17 cellular contexts compared by ENCODE assay signal in the genomic region with DNA sequence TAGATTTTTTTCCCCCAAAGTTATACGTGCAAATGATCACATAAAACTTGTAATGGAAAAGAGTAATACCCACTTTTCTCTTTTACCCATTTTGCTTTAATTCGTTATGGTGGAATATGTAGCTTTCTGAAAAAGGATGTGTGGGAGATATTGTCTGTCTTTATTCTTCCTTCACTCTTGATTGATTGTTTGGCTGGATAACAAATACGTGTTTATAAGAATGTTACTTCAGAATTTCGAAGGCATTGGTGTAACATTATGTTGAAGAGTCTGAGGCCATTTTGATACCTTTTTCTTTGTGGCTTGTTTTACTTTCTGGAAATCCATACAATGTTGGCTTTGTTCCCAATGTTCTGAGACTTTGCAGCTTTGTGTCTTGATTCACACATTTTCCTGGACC.
DNase-seq lines count a peak whose midpoint lies in the region; ATAC-seq, FAIRE-seq and TF ChIP-seq lines count a peak whose summit lies in the region.
"Had no signal": no experiment of that assay in that cellular context is flagged by ENCODE, and none has a peak within 500 bp of the region (broad histone marks: within the 10 kb centered on the region; RNA-seq: fewer than 3 reads in every experiment).

No MANE protein-coding gene starts in this region.

- H3K27ac Mint-ChIP-seq in neural crest cell (ENCODE audit: unreplicated experiment), result peak overlapping the region; percentile 81
- no peak overlapping the region for H3K27ac Mint-ChIP-seq in activated T-helper 17 cell treated with anti-CD3 and anti-CD28 coated beads, Interleukin-2, amount 50 U/mL, for 72 hours
- no peak overlapping the region for H3K27ac Mint-ChIP-seq in activated T-helper 2 cell treated with anti-CD3 and anti-CD28 coated beads, Interferon-gamma antibody, Interleukin-2, Interleukin-4, amounts not matched to agents 10 μg/mL and 5 μg/mL and 100 μg/mL, durations not matched to agents 14 hours and 24 hours and 36 hours
- H3K27ac Mint-ChIP-seq: HFFc6 had no signal

- in situ Hi-C loops in HepG2 (cut with HindIII; ENCODE audit: extremely low pct_ligation_motif_present, low pct_unique_long_range_greater_than_20kb), result no loop called here

- TF ChIP-seq POLR2A in HepG2 (IDR thresholded peaks at IDR 0.05; ENCODE audit: insufficient read depth in 1 of 2, low read depth in 2 of 2, low read length in 2 of 2), result no peak
- TF ChIP-seq POLR2A in right lobe of liver (IDR thresholded peaks at IDR 0.05), result no peak
- no peak for TF ChIP-seq POLR2A in H1 (IDR thresholded peaks at IDR 0.05; ENCODE audit: control extremely low read depth in 1 of 2, low read depth in 2 of 2, low read length in 2 of 2)

- H3K4me1 ChIP-seq in HepG2 (ENCODE audit: insufficient read depth, low read length) (no peaks in the 10 kb centered on the region), right lobe of liver (no peaks in the 10 kb centered on the region), H1 (replicated peaks in 1 of 4; ENCODE audit: control insufficient read depth in 3 of 4, insufficient read depth in 4 of 4, low read length in 3 of 4) (peaks cover 0 to 12% (median 7%) of the 10 kb centered on the region in 4 experiments; a peak in 3 of 7 replicates), osteoblast (ENCODE audit: insufficient read depth, low read length) (peaks cover 8% of the 10 kb centered on the region)
- H3K4me1 ChIP-seq: BLaER1 had no signal

- H3K27me3 Mint-ChIP-seq in neural crest cell (ENCODE audit: low read depth), result no peaks in the 10 kb centered on the region
- H3K27me3 Mint-ChIP-seq in activated T-helper 17 cell treated with anti-CD3 and anti-CD28 coated beads, Interleukin-2, amount 50 U/mL, for 72 hours, result no peaks in the 10 kb centered on the region
- H3K27me3 Mint-ChIP-seq in activated T-helper 2 cell treated with anti-CD3 and anti-CD28 coated beads, Interferon-gamma antibody, Interleukin-2, Interleukin-4, amounts not matched to agents 10 μg/mL and 5 μg/mL and 100 μg/mL, durations not matched to agents 14 hours and 24 hours and 36 hours (ENCODE audit: low read depth), result peaks cover 5% of the 10 kb centered on the region

- peaks cover 5% of the 10 kb centered on the region for H3K9me3 Mint-ChIP-seq in neural crest cell
- no peaks in the 10 kb centered on the region for H3K9me3 Mint-ChIP-seq in activated T-helper 17 cell treated with anti-CD3 and anti-CD28 coated beads, Interleukin-2, amount 50 U/mL, for 72 hours
- H3K9me3 Mint-ChIP-seq in activated T-helper 2 cell treated with anti-CD3 and anti-CD28 coated beads, Interferon-gamma antibody, Interleukin-2, Interleukin-4, amounts not matched to agents 10 μg/mL and 5 μg/mL and 100 μg/mL, durations not matched to agents 14 hours and 24 hours and 36 hours, result no peaks in the 10 kb centered on the region

- intact Hi-C loops in HepG2 (cut with micrococcal nuclease; ENCODE audit: unreplicated experiment) (no loop called here), right lobe of liver (cut with DNase I) (no loop called here)
- intact Hi-C loops in activated T-helper 2 cell treated with anti-CD3 and anti-CD28 coated beads, Interferon-gamma antibody, Interleukin-2, Interleukin-4, amounts not matched to agents 10 μg/mL and 5 μg/mL and 100 μg/mL, durations not matched to agents 14 hours and 24 hours and 36 hours (cut with micrococcal nuclease), result no loop called here

- no peak overlapping the region for H4K8ac ChIP-seq in H1 (ENCODE audit: extremely low read depth, insufficient read depth, low read length)

- 76% methylated on average over 4 of the region's 4 CpGs for WGBS in HepG2 (ENCODE audit: low lambda C conversion rate)
- 81% methylated on average over 4 of the region's 4 CpGs for WGBS in right lobe of liver (ENCODE audit: insufficient coverage, low coverage, low lambda C conversion rate, missing lambda C conversion rate)
- 71% methylated on average over 4 of the region's 4 CpGs; no CpG with 5 or more reads in 1 of the 2 experiments for WGBS in H1 (ENCODE audit: extremely low coverage in 1 of 2, insufficient coverage in 1 of 2, insufficient read length in 1 of 2, insufficient replicate concordance in 2 of 2, low coverage in 1 of 2, low lambda C conversion rate in 2 of 2, missing lambda C conversion rate in 1 of 2), 2 experiments

- FAIRE-seq in HepG2 (lab: Jason Lieb, UNC) (peak; percentile 4), H1 (lab: Jason Lieb, UNC) (no peak)
- FAIRE-seq: HTR-8/SVneo had no signal

- H3K79me2 ChIP-seq in HepG2 (ENCODE audit: insufficient read depth, low read length) (no peaks in the 10 kb centered on the region), H1 (ENCODE audit: control insufficient read depth in 1 of 2, insufficient read depth in 2 of 2, low read length in 2 of 2) (no peaks in the 10 kb centered on the region), osteoblast (ENCODE audit: insufficient read depth, low read length) (no peaks in the 10 kb centered on the region)

- TF ChIP-seq RAD21 in HepG2 (CRISPR knock-in tag; IDR thresholded peaks at IDR 0.05) (no peak), H1 (IDR thresholded peaks at IDR 0.05 in 1 of 2, conservative IDR thresholded peaks at IDR 0.05 in 1 of 2; ENCODE audit: low read depth in 2 of 2, low read length in 2 of 2) (no peak)

- H3K4me3 ChIP-seq in HepG2 (replicated peaks in 1 of 3; ENCODE audit: insufficient read depth in 1 of 3, low read depth in 2 of 3, low read length in 3 of 3), result no peak overlapping the region
- no peak overlapping the region for H3K4me3 ChIP-seq in right lobe of liver
- no peak overlapping the region for H3K4me3 ChIP-seq in H1 (ENCODE audit: extremely low read depth in 1 of 4, insufficient read depth in 2 of 4, low read depth in 3 of 4, low read length in 4 of 4)
- no peak overlapping the region for H3K4me3 ChIP-seq in osteoblast (ENCODE audit: insufficient read depth, low read length)
- H3K4me3 ChIP-seq: BLaER1 had no signal

- TF ChIP-seq EP300 in HepG2 (IDR thresholded peaks at IDR 0.05; ENCODE audit: low read depth in 2 of 2, low read length in 2 of 2), result no peak
- no peak for TF ChIP-seq EP300 in HepG2 (CRISPR knock-in tag; IDR thresholded peaks at IDR 0.05; ENCODE audit: borderline replicate concordance)
- no peak for TF ChIP-seq EP300 in H1 (IDR thresholded peaks at IDR 0.05; ENCODE audit: borderline replicate concordance in 1 of 2, low read depth in 2 of 2, low read length in 2 of 2)

- no peak overlapping the region for H2AK5ac ChIP-seq in H1 (ENCODE audit: low read depth, low read length)

- CTCF ChIA-PET in HepG2 (lab: Yijun Ruan, JAX; ENCODE audit: low intra/inter-chr PET ratio, low total read pairs), result no interaction called here
- CTCF ChIA-PET in H1 (lab: Charles Lee; ENCODE audit: partially characterized antibody), result interaction anchor here (0.6 to 2.9 kb wide), 2 partner anchors 16 to 31 kb away, joined by 3 to 8 read pairs; no protein-coding TSS in a partner anchor

- H4K91ac ChIP-seq in H1 (replicated peaks; ENCODE audit: insufficient read length, low read length), result no peak overlapping the region

- TF ChIP-seq CTCF in HepG2 (CRISPR knock-in tag; IDR thresholded peaks at IDR 0.05) (no peak), right lobe of liver (IDR thresholded peaks at IDR 0.05) (no peak), H1 (IDR thresholded peaks at IDR 0.05; ENCODE audit: control extremely low read depth in 1 of 3, insufficient read depth in 1 of 3, low read depth in 1 of 3, low read length in 3 of 3) (no peak), neural crest cell (conservative IDR thresholded peaks at IDR 0.05) (no peak), osteoblast (IDR thresholded peaks at IDR 0.05; ENCODE audit: extremely low read depth, low read depth, low read length) (no peak)

- H2BK5ac ChIP-seq in H1 (ENCODE audit: low read depth, low read length), result no peak overlapping the region

- peaks cover 40% of the 10 kb centered on the region for H3K4me1 Mint-ChIP-seq in neural crest cell
- H3K4me1 Mint-ChIP-seq in activated T-helper 17 cell treated with anti-CD3 and anti-CD28 coated beads, Interleukin-2, amount 50 U/mL, for 72 hours, result peaks cover 5% of the 10 kb centered on the region
- H3K4me1 Mint-ChIP-seq in activated T-helper 2 cell treated with anti-CD3 and anti-CD28 coated beads, Interferon-gamma antibody, Interleukin-2, Interleukin-4, amounts not matched to agents 10 μg/mL and 5 μg/mL and 100 μg/mL, durations not matched to agents 14 hours and 24 hours and 36 hours (ENCODE audit: low read depth), result no peaks in the 10 kb centered on the region

- H3K23ac ChIP-seq in H1 (ENCODE audit: insufficient read length), result no peak overlapping the region

- H2BK120ac ChIP-seq in H1 (replicated peaks; ENCODE audit: low read depth, low read length), result peak overlapping the region; percentile 78

- ATAC-seq in HepG2, result no peak
- ATAC-seq in right lobe of liver, result no peak
- no peak for ATAC-seq in activated T-helper 17 cell treated with anti-CD3 and anti-CD28 coated beads, Interleukin-2, amount 50 U/mL, for 72 hours (replicated peaks)

- H3K36me3 ChIP-seq in HepG2 (replicated peaks in 1 of 2; ENCODE audit: control insufficient read depth in 1 of 2, insufficient read depth in 2 of 2, low read length in 2 of 2) (no peaks in the 10 kb centered on the region), right lobe of liver (no peaks in the 10 kb centered on the region), H1 (ENCODE audit: control insufficient read depth in 2 of 4, insufficient read depth in 4 of 4, low read length in 3 of 4) (no peaks in the 10 kb centered on the region), osteoblast (ENCODE audit: insufficient read depth, low read length) (no peaks in the 10 kb centered on the region)
- H3K36me3 ChIP-seq: BLaER1 had no signal

- H3K27ac ChIP-seq in HepG2 (ENCODE audit: extremely low read length, insufficient read depth, low read length) (no peak overlapping the region), right lobe of liver (no peak overlapping the region), H1 (ENCODE audit: low read depth, low read length) (no peak overlapping the region), osteoblast (ENCODE audit: low read depth, low read length) (no peak overlapping the region)
- H3K27ac ChIP-seq: 22Rv1, BLaER1 had no signal

- no peak overlapping the region for H3K18ac ChIP-seq in H1 (ENCODE audit: extremely low read depth, low read length)

- H3K9ac ChIP-seq in HepG2 (ENCODE audit: insufficient read depth, low read depth, low read length) (no peak overlapping the region), H1 (replicated peaks in 1 of 4; ENCODE audit: extremely low read depth in 1 of 4, low read depth in 3 of 4, low read length in 3 of 4) (no peak overlapping the region)
- H3K9ac ChIP-seq: BLaER1 had no signal

- no peak overlapping the region for H3K4me2 ChIP-seq in HepG2 (ENCODE audit: low read depth, low read length)
- H3K4me2 ChIP-seq in H1 (ENCODE audit: insufficient read depth in 1 of 2, low read depth in 2 of 2, low read length in 2 of 2), result no peak overlapping the region
- no peak overlapping the region for H3K4me2 ChIP-seq in osteoblast (ENCODE audit: insufficient read depth, low read length)
- H3K4me2 ChIP-seq: BLaER1 had no signal

- H3K23me2 ChIP-seq in H1 (ENCODE audit: low read depth, low read length), result no peaks in the 10 kb centered on the region

- no peak overlapping the region for H3K4ac ChIP-seq in H1 (replicated peaks; ENCODE audit: insufficient read length, low read depth, low read length)

- H3K9me3 ChIP-seq in HepG2 (ENCODE audit: low read length), result 0 out of 2 replicates have a peak, but pooled peaks cover 6% of the 10 kb centered on the region
- peaks cover 0 to 4% (median 0%) of the 10 kb centered on the region in 4 donors for H3K9me3 ChIP-seq in right lobe of liver
- H3K9me3 ChIP-seq in H1 (ENCODE audit: insufficient read depth in 2 of 2, low read depth in 1 of 2, low read length in 1 of 2), result peaks cover 4% of the 10 kb centered on the region in 2 experiments; a peak in 1 of 4 replicates
- no peaks in the 10 kb centered on the region for H3K9me3 ChIP-seq in osteoblast (ENCODE audit: low read depth, low read length)
- H3K9me3 ChIP-seq: BLaER1 had no signal

- no peak overlapping the region for H2BK15ac ChIP-seq in H1 (ENCODE audit: low read length)

- BruUV-seq in HepG2 (replicated peaks; lab: Mats Ljungman, UMichigan), result no TSS peak

- no peak overlapping the region for H3K56ac ChIP-seq in H1 (replicated peaks; ENCODE audit: insufficient read length, low read depth, low read length)

- DNase-seq in HepG2 (ENCODE audit: low spot score) (no peak), right lobe of liver (no peak), H1 (ENCODE audit: low read depth in 1 of 2, low spot score in 2 of 2) (no peak), neural crest cell (ENCODE audit: low read depth, low spot score) (no peak), osteoblast (ENCODE audit: insufficient read length, low spot score, missing footprints) (no peak), hippocampal formation (lab: John Stamatoyannopoulos, UW) (no peak)
- DNase-seq in activated T-helper 2 cell treated with anti-CD3 and anti-CD28 coated beads, Interferon-gamma antibody, Interleukin-2, Interleukin-4, amounts not matched to agents 10 μg/mL and 5 μg/mL and 100 μg/mL, durations not matched to agents 14 hours and 24 hours and 36 hours (ENCODE audit: low spot score), result no peak
- DNase-seq: AML-193, DMS53, GF-D8, GOT3, HCEC 1CT, HFFc6 had no signal

- H2AFZ ChIP-seq in HepG2 (ENCODE audit: low read length), result no peak overlapping the region
- no peak overlapping the region for H2AFZ ChIP-seq in H1 (ENCODE audit: low read length)
- H2AFZ ChIP-seq in osteoblast (ENCODE audit: low read length), result no peak overlapping the region

- no peaks in the 10 kb centered on the region for H3K27me3 ChIP-seq in HepG2 (ENCODE audit: control insufficient read depth in 1 of 2, insufficient read depth in 2 of 2, low read length in 2 of 2)
- H3K27me3 ChIP-seq in right lobe of liver, result no peaks in the 10 kb centered on the region
- H3K27me3 ChIP-seq in H1 (replicated peaks in 1 of 4; ENCODE audit: control insufficient read depth in 3 of 4, extremely low read depth in 1 of 4, insufficient read depth in 3 of 4, low read length in 3 of 4), result no peaks in the 10 kb centered on the region
- H3K27me3 ChIP-seq in osteoblast (ENCODE audit: insufficient read depth, low read length), result no peaks in the 10 kb centered on the region
- H3K27me3 ChIP-seq: BLaER1 had no signal

- no peak overlapping the region for H4K5ac ChIP-seq in H1 (ENCODE audit: insufficient read length, low read depth, low read length)

- H3K14ac ChIP-seq in H1 (ENCODE audit: insufficient read length), result no peak overlapping the region

- H3K79me1 ChIP-seq in H1 (ENCODE audit: low read depth, low read length), result no peaks in the 10 kb centered on the region

- H2BK12ac ChIP-seq in H1 (ENCODE audit: low read depth, low read length), result no peak overlapping the region

- H3K36me3 Mint-ChIP-seq in neural crest cell (ENCODE audit: low read depth), result peaks cover 4% of the 10 kb centered on the region
- H3K36me3 Mint-ChIP-seq in activated T-helper 17 cell treated with anti-CD3 and anti-CD28 coated beads, Interleukin-2, amount 50 U/mL, for 72 hours (ENCODE audit: low read depth), result no peaks in the 10 kb centered on the region
- H3K36me3 Mint-ChIP-seq in activated T-helper 2 cell treated with anti-CD3 and anti-CD28 coated beads, Interferon-gamma antibody, Interleukin-2, Interleukin-4, amounts not matched to agents 10 μg/mL and 5 μg/mL and 100 μg/mL, durations not matched to agents 14 hours and 24 hours and 36 hours (ENCODE audit: low read depth), result no peaks in the 10 kb centered on the region

- H3K4me3 Mint-ChIP-seq in neural crest cell, result peak overlapping the region; percentile 8
- H3K4me3 Mint-ChIP-seq in activated T-helper 17 cell treated with anti-CD3 and anti-CD28 coated beads, Interleukin-2, amount 50 U/mL, for 72 hours, result no peak overlapping the region
- no peak overlapping the region for H3K4me3 Mint-ChIP-seq in activated T-helper 2 cell treated with anti-CD3 and anti-CD28 coated beads, Interferon-gamma antibody, Interleukin-2, Interleukin-4, amounts not matched to agents 10 μg/mL and 5 μg/mL and 100 μg/mL, durations not matched to agents 14 hours and 24 hours and 36 hours (ENCODE audit: low read depth)
- H3K4me3 Mint-ChIP-seq: HFFc6 had no signal

- no peaks in the 10 kb centered on the region for H4K20me1 ChIP-seq in HepG2 (ENCODE audit: insufficient read depth, low read length)
- no peaks in the 10 kb centered on the region for H4K20me1 ChIP-seq in H1 (replicated peaks in 1 of 2; ENCODE audit: control insufficient read depth in 1 of 2, insufficient read depth in 2 of 2, low read length in 2 of 2)
- H4K20me1 ChIP-seq in osteoblast (ENCODE audit: insufficient read depth, low read length), result no peaks in the 10 kb centered on the region
- H4K20me1 ChIP-seq: BLaER1 had no signal

- H2BK20ac ChIP-seq in H1 (ENCODE audit: low read length), result no peak overlapping the region

- POLR2A ChIA-PET in HepG2 (lab: Yijun Ruan, JAX), result no interaction called here
- POLR2A ChIA-PET in H1 (lab: Charles Lee; ENCODE audit: partially characterized antibody), result no interaction called here
